Comparison of ENCODE assay signal across 9 cellular contexts in the genomic region with DNA sequence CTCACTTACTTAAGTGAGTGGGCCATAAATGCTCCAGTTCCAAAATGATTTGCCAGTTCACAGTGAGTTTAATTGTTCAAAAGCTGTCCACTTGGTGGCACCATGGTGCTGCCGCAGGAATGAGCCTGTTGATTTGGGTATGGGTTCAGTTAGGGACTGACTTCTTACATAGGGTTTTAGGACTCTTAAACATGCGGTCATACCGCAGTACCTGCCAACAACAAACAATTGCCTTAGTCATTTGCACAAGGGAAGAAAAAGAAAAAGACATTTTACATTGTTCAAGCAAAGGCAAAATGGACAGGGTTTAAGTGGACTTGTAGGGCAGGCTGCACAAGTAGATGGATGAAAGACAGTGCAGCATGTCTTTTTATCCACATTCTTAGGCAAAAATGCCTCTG.
DNase-seq lines count a peak whose midpoint lies in the region; TF ChIP-seq lines count a peak whose summit lies in the region.
"Had no signal": no experiment of that assay in that cellular context is flagged by ENCODE, and none has a peak within 500 bp of the region (broad histone marks: within the 10 kb centered on the region; RNA-seq: fewer than 3 reads in every experiment).

No MANE protein-coding gene starts in this region.

- H3K4me2 ChIP-seq in H9 (ENCODE audit: insufficient read depth, insufficient read length, low read length): no peak overlapping the region
- H3K4me2 ChIP-seq: BLaER1 treated with 17β-estradiol and CSF1 and Interleukin-3, amounts not matched to agents 10 nM and 100 nM had no signal

- no peaks in the 10 kb centered on the region for H3K36me3 ChIP-seq in MG63
- no peaks in the 10 kb centered on the region for H3K36me3 ChIP-seq in SJSA1
- H3K36me3 ChIP-seq: BLaER1 treated with 17β-estradiol and CSF1 and Interleukin-3, amounts not matched to agents 10 nM and 100 nM had no signal

- H3K27me3 ChIP-seq in H9 (ENCODE audit: insufficient read depth, low read length) (no peaks in the 10 kb centered on the region), MG63 (no peaks in the 10 kb centered on the region), SJSA1 (replicated peaks) (no peaks in the 10 kb centered on the region; the same call in 1 of the 2 replicates)
- H3K27me3 ChIP-seq: BLaER1 treated with 17β-estradiol and CSF1 and Interleukin-3, amounts not matched to agents 10 nM and 100 nM had no signal

- no peak overlapping the region for H2BK15ac ChIP-seq in H9 (ENCODE audit: low read depth, low read length)

- no peak overlapping the region for H2AFZ ChIP-seq in H9 (ENCODE audit: low read length)

- H3K23ac ChIP-seq in H9 (ENCODE audit: insufficient read length, low read depth, low read length): no peak overlapping the region

- no CpG with 5 or more reads among the region's 3 CpGs for WGBS in H9 (ENCODE audit: extremely low coverage, insufficient read length, low lambda C conversion rate)

- no peak overlapping the region for H3K56ac ChIP-seq in H9 (ENCODE audit: insufficient read length, low read depth, low read length)

- no peak overlapping the region for H2BK12ac ChIP-seq in H9 (ENCODE audit: insufficient read length, low read depth, low read length)

- no peaks in the 10 kb centered on the region for H3K79me2 ChIP-seq in H9 (ENCODE audit: insufficient read depth, low read length)

- no peak overlapping the region for H4K8ac ChIP-seq in H9 (replicated peaks; ENCODE audit: insufficient read length, low read depth, low read length)

- H3K9me3 Mint-ChIP-seq in H9: no peaks in the 10 kb centered on the region

- no peak overlapping the region for H2BK120ac ChIP-seq in H9 (ENCODE audit: low read depth, low read length, poor library complexity, severe bottlenecking)

- peak; percentile 87 for TF ChIP-seq CTCF in H9 (conservative IDR thresholded peaks at IDR 0.05)

- peaks cover 2% of the 10 kb centered on the region; the same call in 1 of the 2 replicates for H3K4me1 ChIP-seq in H9 (ENCODE audit: insufficient read depth, low read length)
- peaks cover 8% of the 10 kb centered on the region for H3K4me1 ChIP-seq in SJSA1 (replicated peaks)
- H3K4me1 ChIP-seq: BLaER1 treated with 17β-estradiol and CSF1 and Interleukin-3, amounts not matched to agents 10 nM and 100 nM had no signal

- no peaks in the 10 kb centered on the region for H3K23me2 ChIP-seq in H9 (ENCODE audit: insufficient read length, low read depth, low read length, poor library complexity, severe bottlenecking)

- no peak overlapping the region for H3K27ac Mint-ChIP-seq in H9

- H3K27ac ChIP-seq in H9 (ENCODE audit: insufficient read length, low read depth, low read length): no peak overlapping the region
- H3K27ac ChIP-seq in SJSA1: no peak overlapping the region
- H3K27ac ChIP-seq: BLaER1 treated with 17β-estradiol and CSF1 and Interleukin-3, amounts not matched to agents 10 nM and 100 nM had no signal

- no peaks in the 10 kb centered on the region for H4K20me1 ChIP-seq in H9 (ENCODE audit: control insufficient read depth, insufficient read depth, insufficient read length)
- H4K20me1 ChIP-seq: BLaER1 treated with 17β-estradiol and CSF1 and Interleukin-3, amounts not matched to agents 10 nM and 100 nM had no signal

- no peaks in the 10 kb centered on the region; a peak in 1 of 7 replicates for H3K36me3 Mint-ChIP-seq in H9 (ENCODE audit: insufficient read depth in 1 of 3, low read depth in 3 of 3)

- H3K4me3 Mint-ChIP-seq in H9: no peak overlapping the region

- no peak overlapping the region for H4K5ac ChIP-seq in H9 (ENCODE audit: insufficient read length, low read depth, low read length)

- H3K27me3 Mint-ChIP-seq in H9 (ENCODE audit: low read depth): peaks cover 4% of the 10 kb centered on the region; the same call in 1 of the 2 replicates

- H3K4ac ChIP-seq in H9 (ENCODE audit: low read depth, low read length): no peak overlapping the region

- H2BK20ac ChIP-seq in H9 (ENCODE audit: low read depth, low read length, poor library complexity, severe bottlenecking): no peak overlapping the region

- H3T11ph ChIP-seq in H9 (ENCODE audit: low read length): no peak overlapping the region

- no peak overlapping the region for H3K4me3 ChIP-seq in MG63
- H3K4me3 ChIP-seq in SJSA1: no peak overlapping the region
- H3K4me3 ChIP-seq: BLaER1 treated with 17β-estradiol and CSF1 and Interleukin-3, amounts not matched to agents 10 nM and 100 nM had no signal

- H2AK5ac ChIP-seq in H9 (ENCODE audit: insufficient read length, low read length): no peak overlapping the region

- no peak overlapping the region for H3K9ac ChIP-seq in H9 (ENCODE audit: extremely low read depth, insufficient read length, low read length)
- H3K9ac ChIP-seq: BLaER1 treated with 17β-estradiol and CSF1 and Interleukin-3, amounts not matched to agents 10 nM and 100 nM had no signal

- no peaks in the 10 kb centered on the region for H3K79me1 ChIP-seq in H9 (ENCODE audit: insufficient read depth, low read depth, low read length, poor library complexity, severe bottlenecking)

- no peak overlapping the region for H2BK5ac ChIP-seq in H9 (ENCODE audit: insufficient read length, low read length)

- H3K18ac ChIP-seq in H9 (ENCODE audit: insufficient read length, low read depth, low read length): no peak overlapping the region

- peak; percentile 32 for DNase-seq in NCI-H345 (lab: John Stamatoyannopoulos, UW)
- no peak for DNase-seq in NCI-H345 treated with DMSO at 0.1 percent for 48 hours (lab: John Stamatoyannopoulos, UW; ENCODE audit: unreplicated experiment)
- DNase-seq in H9: peak; percentile 70
- peak; percentile 70 for DNase-seq in MG63
- DNase-seq in SJSA1 (ENCODE audit: low read depth in 1 of 2, low spot score in 2 of 2): peak; percentile 47 to 53
- DNase-seq in brain pericyte (ENCODE audit: low read depth, low spot score): peak; percentile 10
- peak; percentile 81 for DNase-seq in inferior parietal cortex (ENCODE audit: extremely low spot score)
- DNase-seq in stimulated activated CD4-positive, alpha-beta T cell treated with anti-CD3 and anti-CD28 coated beads, Interleukin-4, amount 100 ng/mL, for 24 hours: peak; percentile 32

- no peaks in the 10 kb centered on the region for H3K9me3 ChIP-seq in H9 (ENCODE audit: control insufficient read depth, low read depth, low read length)
- no peaks in the 10 kb centered on the region for H3K9me3 ChIP-seq in MG63
- no peaks in the 10 kb centered on the region for H3K9me3 ChIP-seq in SJSA1 (replicated peaks)
- H3K9me3 ChIP-seq: BLaER1 treated with 17β-estradiol and CSF1 and Interleukin-3, amounts not matched to agents 10 nM and 100 nM had no signal

- no peak overlapping the region for H3K14ac ChIP-seq in H9 (ENCODE audit: insufficient read depth, low read length)

- no peak overlapping the region for H4K91ac ChIP-seq in H9 (ENCODE audit: insufficient read length, low read depth, low read length)

- peaks cover 9 to 11% of the 10 kb centered on the region in 2 experiments for H3K4me1 Mint-ChIP-seq in H9
